Comparison of ENCODE assay signal across 1 cellular context in genomic region chr4:77072195-77072753, GRCh38.
A peak's percentile ranks its signal among the peaks of the same experiment; 100 is the strongest.
TF ChIP-seq lines count a peak whose summit lies in the region.

No MANE protein-coding gene starts in this region.

TF ChIP-seq in K562, 482 proteins besides CTCF, POLR2A, EP300 and RAD21 (continued from another document):
- TF ChIP-seq CEBPG (CRISPR knock-in tag; IDR thresholded peaks at IDR 0.05) (no peak), CEBPG (tag; conservative IDR thresholded peaks at IDR 0.05 in 1 of 2, IDR thresholded peaks at IDR 0.05 in 1 of 2) (0 out of 4 replicates have a peak, but pooled peaks of 1 of the 2 experiments have one; percentile 36), ZNF121 (CRISPR knock-in tag; conservative IDR thresholded peaks at IDR 0.05) (peak; percentile 90), ZNF146 (CRISPR knock-in tag; IDR thresholded peaks at IDR 0.05; ENCODE audit: unreplicated experiment) (no peak), CHAMP1 (IDR thresholded peaks at IDR 0.05) (no peak), LCOR (CRISPR knock-in tag; IDR thresholded peaks at IDR 0.05) (no peak)
